18 cellular contexts compared by ENCODE assay signal in the genomic region with DNA sequence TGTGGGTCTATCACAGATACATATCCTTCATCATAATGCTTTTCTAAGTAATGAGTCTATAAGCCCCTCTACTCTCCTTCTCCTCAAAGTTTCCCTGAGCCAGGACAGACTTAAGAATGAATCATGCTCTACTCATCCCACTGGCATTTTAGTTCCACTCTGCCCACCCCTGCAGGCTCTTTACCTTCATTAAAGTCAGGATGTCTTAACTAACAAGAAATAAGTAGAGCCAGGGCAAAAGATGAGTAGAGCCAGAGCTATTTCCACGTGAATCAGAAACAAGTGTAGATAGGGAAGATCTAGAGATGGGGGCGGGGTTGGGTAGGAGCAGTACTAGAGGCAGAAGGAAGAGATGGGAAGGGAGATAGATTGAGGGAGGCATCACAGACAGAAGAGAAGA.
A peak's percentile ranks its signal among the peaks of the same experiment; 100 is the strongest.
DNase-seq lines count a peak whose midpoint lies in the region; ATAC-seq, FAIRE-seq and TF ChIP-seq lines count a peak whose summit lies in the region.
"Had no signal": no experiment of that assay in that cellular context is flagged by ENCODE, and none has a peak within 500 bp of the region (broad histone marks: within the 10 kb centered on the region; RNA-seq: fewer than 3 reads in every experiment).

No MANE protein-coding gene starts in this region.

- no peaks in the 10 kb centered on the region for H3K9me3 ChIP-seq in IMR-90 (ENCODE audit: control insufficient read depth, insufficient read depth, low read length)
- H3K9me3 ChIP-seq in astrocyte (ENCODE audit: insufficient read depth, low read depth, low read length), result no peaks in the 10 kb centered on the region
- H3K9me3 ChIP-seq in colonic mucosa, result no peaks in the 10 kb centered on the region
- H3K9me3 ChIP-seq: body of pancreas had no signal

- no peak overlapping the region for H2BK20ac ChIP-seq in IMR-90 (ENCODE audit: low read depth, low read length)

- in situ Hi-C loops in IMR-90 (cut with MboI; ENCODE audit: low sequenced_read_pairs), result no loop called here

- no peak for TF ChIP-seq RAD21 in IMR-90 (IDR thresholded peaks at IDR 0.05; ENCODE audit: low read length)

- H3K79me2 ChIP-seq in ACC112 (ENCODE audit: control insufficient read depth, insufficient read depth, low read length, unreplicated experiment) (no peaks in the 10 kb centered on the region), astrocyte (ENCODE audit: insufficient read depth, low read length) (no peaks in the 10 kb centered on the region)

- POLR2A ChIA-PET in IMR-90 (lab: Charles Lee; ENCODE audit: unreplicated experiment), result no interaction called here

- H3K18ac ChIP-seq in IMR-90 (ENCODE audit: low read depth, low read length), result no peak overlapping the region

- H3K9ac ChIP-seq in IMR-90 (ENCODE audit: low read depth, low read length) (no peak overlapping the region), astrocyte (ENCODE audit: low read length) (no peak overlapping the region), colonic mucosa (ENCODE audit: low read depth in 2 of 2, low read length in 2 of 2) (no peak overlapping the region)

- no peaks in the 10 kb centered on the region for H3K79me1 ChIP-seq in IMR-90 (ENCODE audit: low read depth in 1 of 2, low read length in 2 of 2)

- H3K4me3 ChIP-seq in ACC112 (ENCODE audit: low read depth, low read length) (no peak overlapping the region; the same call in 1 of the 2 replicates), IMR-90 (ENCODE audit: insufficient read depth, low read depth, low read length) (no peak overlapping the region), astrocyte (ENCODE audit: insufficient read depth, low read depth, low read length) (no peak overlapping the region), kidney epithelial cell (ENCODE audit: low read depth, low read length) (no peak overlapping the region), colonic mucosa (no peak overlapping the region)
- H3K4me3 ChIP-seq: body of pancreas, K562 had no signal

- H3K4me1 ChIP-seq in ACC112 (ENCODE audit: control insufficient read depth, insufficient read depth, low read length, unreplicated experiment) (peaks cover 22% of the 10 kb centered on the region), IMR-90 (ENCODE audit: control insufficient read depth, insufficient read depth, low read length) (no peaks in the 10 kb centered on the region), astrocyte (ENCODE audit: insufficient read depth, low read length) (peaks cover 16% of the 10 kb centered on the region), colonic mucosa (no peaks in the 10 kb centered on the region)
- H3K4me1 ChIP-seq: body of pancreas had no signal

- no peak overlapping the region for H2BK15ac ChIP-seq in IMR-90 (ENCODE audit: low read depth, low read length)

- H3K56ac ChIP-seq in IMR-90 (ENCODE audit: extremely low read depth, insufficient read depth, low read length), result no peak overlapping the region

- peak overlapping the region; percentile 71 for H2AFZ ChIP-seq in ACC112 (ENCODE audit: low read length, unreplicated experiment)
- H2AFZ ChIP-seq in IMR-90 (replicated peaks; ENCODE audit: low read length, poor library complexity), result no peak overlapping the region
- H2AFZ ChIP-seq in astrocyte (ENCODE audit: low read depth, low read length), result no peak overlapping the region

- no peak overlapping the region for H2BK5ac ChIP-seq in IMR-90 (ENCODE audit: low read depth, low read length, poor library complexity, severe bottlenecking)

- ATAC-seq in IMR-90 (ENCODE audit: low read depth) (no peak), HG03175 (IDR thresholded peaks at IDR 0.05; ENCODE audit: unreplicated experiment) (no peak), GM19328 (IDR thresholded peaks at IDR 0.05; ENCODE audit: unreplicated experiment) (no peak)
- ATAC-seq: body of pancreas, K562, sciatic nerve, T-helper 17 cell had no signal

- peaks cover 28% of the 10 kb centered on the region for H3K4me1 Mint-ChIP-seq in astrocyte (ENCODE audit: low read depth, unreplicated experiment)

- H3K9me1 ChIP-seq in IMR-90 (ENCODE audit: insufficient read depth, low read length), result no peaks in the 10 kb centered on the region

- TF ChIP-seq CTCF in IMR-90 (conservative IDR thresholded peaks at IDR 0.05; ENCODE audit: low read depth, low read length) (no peak), astrocyte (IDR thresholded peaks at IDR 0.05; ENCODE audit: insufficient read depth, low read depth, low read length) (no peak), kidney epithelial cell (IDR thresholded peaks at IDR 0.05; ENCODE audit: insufficient read depth, low read length, poor library complexity, severe bottlenecking) (no peak), colonic mucosa (IDR thresholded peaks at IDR 0.05) (no peak)

- dilution Hi-C loops in IMR-90 (cut with HindIII; ENCODE audit: low sequenced_read_pairs, unreplicated experiment), result no loop called here

- H3K4me2 ChIP-seq in IMR-90 (ENCODE audit: low read depth, low read length) (no peak overlapping the region), astrocyte (ENCODE audit: low read length) (peak overlapping the region; percentile 24)

- peaks cover 3% of the 10 kb centered on the region for H3K9me3 Mint-ChIP-seq in astrocyte (ENCODE audit: unreplicated experiment)
- H3K9me3 Mint-ChIP-seq: nephron progenitor cell had no signal

- TF ChIP-seq POLR2A in IMR-90 (IDR thresholded peaks at IDR 0.05; ENCODE audit: low read depth, low read length), result no peak

- H4K8ac ChIP-seq in IMR-90 (ENCODE audit: low read depth in 2 of 2, low read length in 2 of 2), result no peak overlapping the region

- no peak overlapping the region for H3K4ac ChIP-seq in IMR-90 (ENCODE audit: low read depth, low read length)

- H3K36me3 ChIP-seq in ACC112 (ENCODE audit: insufficient read depth, low read length), result no peaks in the 10 kb centered on the region
- H3K36me3 ChIP-seq in IMR-90 (ENCODE audit: control insufficient read depth, insufficient read depth, low read length), result no peaks in the 10 kb centered on the region
- no peaks in the 10 kb centered on the region for H3K36me3 ChIP-seq in astrocyte (ENCODE audit: insufficient read depth, low read length)
- H3K36me3 ChIP-seq in kidney epithelial cell (ENCODE audit: control insufficient read depth, insufficient read depth, low read length), result no peaks in the 10 kb centered on the region
- no peaks in the 10 kb centered on the region for H3K36me3 ChIP-seq in colonic mucosa

- no peak overlapping the region for H4K91ac ChIP-seq in IMR-90 (ENCODE audit: insufficient read depth, low read depth, low read length)

- H3K23ac ChIP-seq in IMR-90 (ENCODE audit: low read depth, low read length), result no peak overlapping the region

- no TSS peak for BruUV-seq in IMR-90 (replicated peaks; lab: Mats Ljungman, UMichigan)

- H2BK120ac ChIP-seq in IMR-90 (ENCODE audit: low read depth, low read length), result no peak overlapping the region

- 0% methylated on average over 1 of the region's 2 CpGs; no CpG with 5 or more reads in 1 of the 2 experiments for WGBS in IMR-90 (ENCODE audit: extremely low coverage in 2 of 2, insufficient read length in 1 of 2), 2 experiments

- H2AK5ac ChIP-seq in IMR-90 (ENCODE audit: low read depth, low read length), result no peak overlapping the region

- H4K20me1 ChIP-seq in IMR-90 (ENCODE audit: insufficient read depth, low read length) (no peaks in the 10 kb centered on the region), astrocyte (ENCODE audit: insufficient read depth, low read length) (no peaks in the 10 kb centered on the region)

- no peak overlapping the region for H2AK9ac ChIP-seq in IMR-90 (replicated peaks; ENCODE audit: low read depth, low read length, poor library complexity)

- intact Hi-C loops in IMR-90 (cut with micrococcal nuclease), result no loop called here
- intact Hi-C loops in colonic mucosa (cut with DNase I), result no loop called here

- H3K27ac Mint-ChIP-seq in astrocyte (ENCODE audit: unreplicated experiment), result no peak overlapping the region
- H3K27ac Mint-ChIP-seq: nephron progenitor cell, T-helper 17 cell had no signal

- FAIRE-seq in astrocyte (lab: Jason Lieb, UNC), result peak; percentile 58
- FAIRE-seq: K562 had no signal

- H3K27me3 ChIP-seq in ACC112 (ENCODE audit: insufficient read depth, low read length) (no peaks in the 10 kb centered on the region), IMR-90 (ENCODE audit: control insufficient read depth, insufficient read depth, low read length) (no peaks in the 10 kb centered on the region), astrocyte (ENCODE audit: insufficient read depth, low read length) (no peaks in the 10 kb centered on the region), kidney epithelial cell (ENCODE audit: control insufficient read depth, insufficient read depth, low read length) (no peaks in the 10 kb centered on the region), colonic mucosa (no peaks in the 10 kb centered on the region)
- H3K27me3 ChIP-seq: body of pancreas had no signal

- DNase-seq in IMR-90 (peak; percentile 51), astrocyte (ENCODE audit: low read depth) (peak; percentile 83), kidney epithelial cell (ENCODE audit: low read depth) (peak; percentile 77), NCI-H1048 (lab: John Stamatoyannopoulos, UW) (no peak), colonic mucosa (no peak)
- DNase-seq: activated CD4-positive, CD25-positive, alpha-beta regulatory T cell treated with anti-CD3 and anti-CD28 coated beads, Interleukin-2, amount 50 U/mL, for 72 hours; activated naive CD4-positive, alpha-beta T cell; body of pancreas; NCI-H1105 treated with DMSO at 0.1 percent for 48 hours; nephron progenitor cell; NK-92 treated with Interleukin-12 subunit alpha and Interleukin-12 subunit beta, amount 100 ng/mL, for 24 hours; Right ventricle myocardium superior; T-helper 17 cell had no signal

- no peaks in the 10 kb centered on the region for H3K36me3 Mint-ChIP-seq in astrocyte (ENCODE audit: low read depth, unreplicated experiment)

- peak overlapping the region; percentile 4 for H3K4me3 Mint-ChIP-seq in astrocyte (ENCODE audit: unreplicated experiment)
- H3K4me3 Mint-ChIP-seq: nephron progenitor cell, T-helper 17 cell had no signal

- CTCF ChIA-PET in IMR-90 (lab: Yijun Ruan, JAX), result interaction anchor here (1.7 kb wide), 1 partner anchor 10 kb away, joined by 5 read pairs; no protein-coding TSS in a partner anchor

- H3K27me3 Mint-ChIP-seq in astrocyte (ENCODE audit: low read depth, unreplicated experiment), result peaks cover 3% of the 10 kb centered on the region
- H3K27me3 Mint-ChIP-seq: T-helper 17 cell had no signal

- H3K27ac ChIP-seq in ACC112 (ENCODE audit: low read depth, low read length), result peak overlapping the region; percentile 66
- H3K27ac ChIP-seq in IMR-90 (ENCODE audit: insufficient read depth, low read length), result no peak overlapping the region
- H3K27ac ChIP-seq in astrocyte (ENCODE audit: low read depth, low read length), result no peak overlapping the region
- no peak overlapping the region for H3K27ac ChIP-seq in colonic mucosa
- H3K27ac ChIP-seq: body of pancreas had no signal

- H4K5ac ChIP-seq in IMR-90 (ENCODE audit: low read depth, low read length), result no peak overlapping the region

- H3K14ac ChIP-seq in IMR-90 (replicated peaks; ENCODE audit: low read depth, low read length), result no peak overlapping the region

TF ChIP-seq in IMR-90, 13 proteins besides CTCF, POLR2A, EP300 and RAD21 (continues in another document):
- TF ChIP-seq MAZ (IDR thresholded peaks at IDR 0.05; ENCODE audit: borderline replicate concordance, low read depth, low read length) (no peak), FOS (IDR thresholded peaks at IDR 0.05; ENCODE audit: low read depth, low read length) (no peak), BHLHE40 (IDR thresholded peaks at IDR 0.05; ENCODE audit: low read depth, low read length) (no peak), MAFK (IDR thresholded peaks at IDR 0.05; ENCODE audit: low read depth, low read length) (no peak)

Comparison
In these comparisons a context has a peak if more than half of its experiments do, and no peak if none do; other contexts are left out.
1. DNase-seq: peak in IMR-90 (single experiment), astrocyte (single experiment) and kidney epithelial cell (single experiment); none in NCI-H1048 (single experiment) and colonic mucosa (single experiment).